ENCODE assay signal across 24 cellular contexts in the genomic region with DNA sequence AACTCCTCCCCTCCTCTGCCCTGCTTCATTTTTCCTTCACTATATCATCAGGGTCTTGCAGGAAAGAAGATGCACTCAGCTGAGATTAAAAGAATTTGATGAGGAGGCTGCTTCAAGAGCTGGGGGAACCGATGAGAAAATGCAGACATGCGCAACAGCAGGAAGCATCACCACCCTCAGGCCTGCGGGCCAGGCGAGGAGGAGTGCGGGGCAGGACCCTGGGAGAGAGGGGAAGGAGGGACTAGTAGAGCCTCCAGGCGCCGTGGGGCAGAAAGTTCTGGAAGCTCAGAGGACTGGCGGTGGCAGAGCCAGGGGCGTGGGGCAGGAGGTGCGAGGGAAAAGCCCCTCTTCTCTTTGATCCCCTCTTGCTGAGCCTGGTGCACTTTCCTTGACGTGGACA.
"Had no signal": no experiment of that assay in that cellular context is flagged by ENCODE, and none has a peak within 500 bp of the region (broad histone marks: within the 10 kb centered on the region; RNA-seq: fewer than 3 reads in every experiment).

No MANE protein-coding gene starts in this region.

- H3K9me3 ChIP-seq: body of pancreas, left lung, neutrophil, ovary, psoas muscle, right atrium auricular region, transverse colon, uterus had no signal

- H3K4me1 Mint-ChIP-seq: activated CD4-positive, alpha-beta memory T cell treated with anti-CD3 and anti-CD28 coated beads, Interleukin-2, amount 10 ng/mL, durations not matched to agents 7 days and 5 days; activated CD4-positive, alpha-beta T cell treated with anti-CD3 and anti-CD28 coated beads, Interleukin-2, amount 10 ng/mL, durations not matched to agents 24 days and 14 days; activated CD8-positive, alpha-beta memory T cell treated with anti-CD3 and anti-CD28 coated beads, Interleukin-2, amount 10 ng/mL, durations not matched to agents 7 days and 5 days; activated naive CD4-positive, alpha-beta T cell treated with anti-CD3 and anti-CD28 coated beads, Interleukin-2, amount 50 U/mL, for 24 hours; mesothelial cell of epicardium; naive thymus-derived CD8-positive, alpha-beta T cell; stimulated activated memory B cell treated with anti-CD40 and anti-IgM and Interleukin-4, amounts not matched to agents 10 μg/mL and 1 μg/mL and 100 μg/mL, for 72 hours had no signal

- H3K27ac Mint-ChIP-seq: activated CD4-positive, alpha-beta memory T cell treated with anti-CD3 and anti-CD28 coated beads, Interleukin-2, amount 10 ng/mL, durations not matched to agents 7 days and 5 days; activated CD4-positive, alpha-beta T cell treated with anti-CD3 and anti-CD28 coated beads, Interleukin-2, amount 10 ng/mL, durations not matched to agents 24 days and 14 days; activated CD8-positive, alpha-beta memory T cell treated with anti-CD3 and anti-CD28 coated beads, Interleukin-2, amount 10 ng/mL, durations not matched to agents 7 days and 5 days; activated naive CD4-positive, alpha-beta T cell treated with anti-CD3 and anti-CD28 coated beads, Interleukin-2, amount 50 U/mL, for 24 hours; activated T-helper 1 cell treated with anti-CD3 and anti-CD28 coated beads, Interleukin-12 subunit alpha, Interleukin-12 subunit beta, Interleukin-2, Interleukin-4 antibody, amounts not matched to agents 30 ng/mL and 10 ng/mL and 1 ng/mL, durations not matched to agents 14 hours and 24 hours and 36 hours; dendritic cell treated with granulocyte-macrophage colony-stimulating factor and Interleukin-4, amounts not matched to agents 40 ng/mL and 50 ng/mL, for 4 days; mesothelial cell of epicardium; stimulated activated memory B cell treated with anti-CD40 and anti-IgM and Interleukin-4, amounts not matched to agents 10 μg/mL and 1 μg/mL and 100 μg/mL, for 72 hours had no signal

- H3K27ac ChIP-seq: body of pancreas, cardiac muscle cell, left lung, neutrophil, ovary, psoas muscle, right atrium auricular region, transverse colon, uterus had no signal

- H3K27me3 Mint-ChIP-seq: activated CD4-positive, alpha-beta memory T cell treated with anti-CD3 and anti-CD28 coated beads, Interleukin-2, amount 10 ng/mL, durations not matched to agents 7 days and 5 days; activated CD4-positive, alpha-beta T cell treated with anti-CD3 and anti-CD28 coated beads, Interleukin-2, amount 10 ng/mL, durations not matched to agents 24 days and 14 days; activated CD8-positive, alpha-beta memory T cell treated with anti-CD3 and anti-CD28 coated beads, Interleukin-2, amount 10 ng/mL, durations not matched to agents 7 days and 5 days; activated naive CD4-positive, alpha-beta T cell treated with anti-CD3 and anti-CD28 coated beads, Interleukin-2, amount 50 U/mL, for 24 hours; naive thymus-derived CD8-positive, alpha-beta T cell; stimulated activated memory B cell treated with anti-CD40 and anti-IgM and Interleukin-4, amounts not matched to agents 10 μg/mL and 1 μg/mL and 100 μg/mL, for 72 hours had no signal

- H3K4me3 Mint-ChIP-seq: activated CD4-positive, alpha-beta memory T cell treated with anti-CD3 and anti-CD28 coated beads, Interleukin-2, amount 10 ng/mL, durations not matched to agents 7 days and 5 days; activated CD4-positive, alpha-beta T cell treated with anti-CD3 and anti-CD28 coated beads, Interleukin-2, amount 10 ng/mL, durations not matched to agents 24 days and 14 days; activated CD8-positive, alpha-beta memory T cell treated with anti-CD3 and anti-CD28 coated beads, Interleukin-2, amount 10 ng/mL, durations not matched to agents 7 days and 5 days; activated naive CD4-positive, alpha-beta T cell treated with anti-CD3 and anti-CD28 coated beads, Interleukin-2, amount 50 U/mL, for 24 hours; activated T-helper 1 cell treated with anti-CD3 and anti-CD28 coated beads, Interleukin-12 subunit alpha, Interleukin-12 subunit beta, Interleukin-2, Interleukin-4 antibody, amounts not matched to agents 30 ng/mL and 10 ng/mL and 1 ng/mL, durations not matched to agents 14 hours and 24 hours and 36 hours; dendritic cell treated with granulocyte-macrophage colony-stimulating factor and Interleukin-4, amounts not matched to agents 40 ng/mL and 50 ng/mL, for 4 days; mesothelial cell of epicardium; naive thymus-derived CD8-positive, alpha-beta T cell; stimulated activated memory B cell treated with anti-CD40 and anti-IgM and Interleukin-4, amounts not matched to agents 10 μg/mL and 1 μg/mL and 100 μg/mL, for 72 hours had no signal

- H3K4me3 ChIP-seq: body of pancreas, cardiac muscle cell, left lung, ovary, psoas muscle, right atrium auricular region, transverse colon, uterus had no signal

- H3K36me3 ChIP-seq: cardiac muscle cell, left lung, neutrophil, ovary, right atrium auricular region, transverse colon, uterus had no signal

- H3K9me3 Mint-ChIP-seq: activated CD4-positive, alpha-beta memory T cell treated with anti-CD3 and anti-CD28 coated beads, Interleukin-2, amount 10 ng/mL, durations not matched to agents 7 days and 5 days; activated naive CD4-positive, alpha-beta T cell treated with anti-CD3 and anti-CD28 coated beads, Interleukin-2, amount 50 U/mL, for 24 hours; activated T-helper 1 cell treated with anti-CD3 and anti-CD28 coated beads, Interleukin-12 subunit alpha, Interleukin-12 subunit beta, Interleukin-2, Interleukin-4 antibody, amounts not matched to agents 30 ng/mL and 10 ng/mL and 1 ng/mL, durations not matched to agents 14 hours and 24 hours and 36 hours; mesothelial cell of epicardium had no signal

- H3K4me1 ChIP-seq: body of pancreas, left lung, psoas muscle, right atrium auricular region, transverse colon, uterus had no signal

- DNase-seq: activated CD4-positive, alpha-beta memory T cell treated with anti-CD3 and anti-CD28 coated beads, Interleukin-2, amount 10 ng/mL, durations not matched to agents 7 days and 5 days; activated CD8-positive, alpha-beta memory T cell treated with anti-CD3 and anti-CD28 coated beads, Interleukin-2, amount 10 ng/mL, durations not matched to agents 7 days and 5 days; activated gamma-delta T cell; activated T-cell treated with anti-CD3 and anti-CD28 coated beads for 4 hours; anterior cingulate cortex; body of pancreas; effector CD4-positive, alpha-beta T cell; foreskin fibroblast; kidney glomerular epithelial cell; naive thymus-derived CD8-positive, alpha-beta T cell; ovary; psoas muscle; transverse colon; uterus had no signal

- H3K27me3 ChIP-seq: body of pancreas, cardiac muscle cell, left lung, neutrophil, ovary, right atrium auricular region, transverse colon, uterus had no signal

- H3K36me3 Mint-ChIP-seq: mesothelial cell of epicardium; stimulated activated memory B cell treated with anti-CD40 and anti-IgM and Interleukin-4, amounts not matched to agents 10 μg/mL and 1 μg/mL and 100 μg/mL, for 72 hours had no signal

- ATAC-seq: body of pancreas; left lung; naive thymus-derived CD8-positive, alpha-beta T cell had no signal
